26 cellular contexts compared by ENCODE assay signal in genomic region chr15:76107169-76107568, GRCh38. TPM values are rescaled to one million over a fixed set of nuclear protein-coding genes. Genes with fewer than 3 reads are reported as not detected.
DNase-seq lines count a peak whose midpoint lies in the region; ATAC-seq and TF ChIP-seq lines count a peak whose summit lies in the region.
"Had no signal": no experiment of that assay in that cellular context is flagged by ENCODE, and none has a peak within 500 bp of the region (broad histone marks: within the 10 kb centered on the region; RNA-seq: fewer than 3 reads in every experiment).

No MANE protein-coding gene starts in this region.

- intact Hi-C loops in PC-3 (cut with micrococcal nuclease) (no loop called here), gastrocnemius medialis (cut with DNase I; ENCODE audit: low total_unique reads) (no loop called here), head of caudate nucleus (cut with DNase I) (no loop called here)

- peaks cover 17% of the 10 kb centered on the region; the same call in 1 of the 2 replicates for H3K27me3 ChIP-seq in GM23248 (replicated peaks; ENCODE audit: insufficient read depth)
- no peaks in the 10 kb centered on the region; the same call in 1 of the 2 replicates for H3K27me3 ChIP-seq in PC-3 (ENCODE audit: low read length)
- H3K27me3 ChIP-seq in gastrocnemius medialis: no peaks in the 10 kb centered on the region
- H3K27me3 ChIP-seq: thyroid gland had no signal

- no peak overlapping the region for H3K4me3 ChIP-seq in GM23248
- H3K4me3 ChIP-seq in PC-3 (ENCODE audit: low read length): no peak overlapping the region
- H3K4me3 ChIP-seq in gastrocnemius medialis: no peak overlapping the region
- H3K4me3 ChIP-seq: coronary artery, thyroid gland had no signal

- POLR2A ChIA-PET in PC-3 (lab: Charles Lee; ENCODE audit: unreplicated experiment): no interaction called here

- ATAC-seq in PC-3 (no peak), gastrocnemius medialis (peak in 1 of 2 donors; percentile 69)
- ATAC-seq: stimulated activated naive CD8-positive, alpha-beta T cell treated with anti-CD3 and anti-CD28 coated beads, Interleukin-15, Interleukin-2, amounts not matched to agents 100 U/mL and 50 U/mL, for 24 hours had no signal

- TF ChIP-seq CTCF in PC-3 (conservative IDR thresholded peaks at IDR 0.05; ENCODE audit: low read depth, low read length): no peak
- no peak for TF ChIP-seq CTCF in gastrocnemius medialis (IDR thresholded peaks at IDR 0.05 in 4 of 5, conservative IDR thresholded peaks at IDR 0.05 in 1 of 5)
- TF ChIP-seq CTCF in chondrocyte (IDR thresholded peaks at IDR 0.05): no peak
- no peak for TF ChIP-seq CTCF in progenitor cell of endocrine pancreas (IDR thresholded peaks at IDR 0.05; ENCODE audit: unreplicated experiment)

- CTCF ChIA-PET in PC-3 (lab: Charles Lee): no interaction called here

- H3K27ac ChIP-seq in GM23248 (no peak overlapping the region), PC-3 (ENCODE audit: low read length) (no peak overlapping the region), gastrocnemius medialis (peak overlapping the region; percentile 14 to 60 (median 39))
- H3K27ac ChIP-seq: coronary artery, heart left ventricle, thyroid gland had no signal

- H3K9me2 ChIP-seq in GM23248 (ENCODE audit: insufficient read depth) (no peaks in the 10 kb centered on the region), PC-3 (replicated peaks; ENCODE audit: low read length) (no peaks in the 10 kb centered on the region)
- H3K9me2 ChIP-seq: SK-N-SH had no signal

- no peaks in the 10 kb centered on the region for H4K20me1 ChIP-seq in GM23248 (ENCODE audit: insufficient read depth)
- H4K20me1 ChIP-seq in PC-3 (ENCODE audit: low read length): no peaks in the 10 kb centered on the region

- TF ChIP-seq POLR2A in gastrocnemius medialis (IDR thresholded peaks at IDR 0.05): no peak

- no peaks in the 10 kb centered on the region for H3K9me3 ChIP-seq in GM23248 (ENCODE audit: low read depth)
- no peaks in the 10 kb centered on the region for H3K9me3 ChIP-seq in PC-3 (ENCODE audit: low read length)
- H3K9me3 ChIP-seq in gastrocnemius medialis: no peaks in the 10 kb centered on the region
- H3K9me3 ChIP-seq: SK-N-SH, thyroid gland had no signal

- H3F3A ChIP-seq in GM23248 (ENCODE audit: insufficient read depth) (no peaks in the 10 kb centered on the region), PC-3 (ENCODE audit: low read length, unreplicated experiment) (no peaks in the 10 kb centered on the region)

- H3K4me1 ChIP-seq in GM23248 (ENCODE audit: insufficient read depth): no peaks in the 10 kb centered on the region
- H3K4me1 ChIP-seq in PC-3 (ENCODE audit: insufficient read depth, low read length): no peaks in the 10 kb centered on the region
- H3K4me1 ChIP-seq in gastrocnemius medialis: peaks cover 14 to 15% of the 10 kb centered on the region in 2 donors
- H3K4me1 ChIP-seq: heart left ventricle, thyroid gland had no signal

- no peaks in the 10 kb centered on the region for H3K79me2 ChIP-seq in GM23248 (ENCODE audit: insufficient read depth)
- H3K79me2 ChIP-seq in PC-3 (ENCODE audit: low read length): no peaks in the 10 kb centered on the region

- DNase-seq in GM23248 (peak; percentile 31), PC-3 (peak; percentile 23), iris pigment epithelial cell (ENCODE audit: low read depth) (peak; percentile 11), gastrocnemius medialis (no peak), NCI-H446 treated with DMSO at 0.1 percent for 48 hours (lab: John Stamatoyannopoulos, UW) (no peak), chondrocyte (ENCODE audit: low spot score) (no peak), progenitor cell of endocrine pancreas (ENCODE audit: low spot score, unreplicated experiment) (no peak), head of caudate nucleus (no peak)
- DNase-seq: activated CD8-positive, alpha-beta memory T cell treated with anti-CD3 and anti-CD28 coated beads, Interleukin-2, amount 50 U/mL, for 48 hours; activated effector memory CD4-positive, alpha-beta T cell treated with Interleukin-2 at 50 U/mL for 16 hours; activated naive CD8-positive, alpha-beta T cell treated with anti-CD3 and anti-CD28 coated beads, Interleukin-2, amount 10 ng/mL, durations not matched to agents 7 days and 5 days; AML-193; CD8-positive, alpha-beta memory T cell; heart left ventricle; left ventricle myocardium superior; NCI-H2081 treated with DMSO at 0.1 percent for 48 hours; NCI-H524; SK-N-SH; small intestine; stimulated activated naive CD8-positive, alpha-beta T cell treated with anti-CD3 and anti-CD28 coated beads, Interleukin-15, Interleukin-2, amounts not matched to agents 100 U/mL and 50 U/mL, for 24 hours had no signal

- no peaks in the 10 kb centered on the region for H3K36me3 Mint-ChIP-seq in chondrocyte (ENCODE audit: low read depth)
- no peaks in the 10 kb centered on the region for H3K36me3 Mint-ChIP-seq in progenitor cell of endocrine pancreas (ENCODE audit: insufficient read depth)
- H3K36me3 Mint-ChIP-seq: activated naive CD8-positive, alpha-beta T cell treated with anti-CD3 and anti-CD28 coated beads, Interleukin-2, amount 10 ng/mL, durations not matched to agents 7 days and 5 days; CD8-positive, alpha-beta memory T cell had no signal

- H3K4me1 Mint-ChIP-seq in chondrocyte (ENCODE audit: low read depth) (no peaks in the 10 kb centered on the region), progenitor cell of endocrine pancreas (ENCODE audit: low read depth) (no peaks in the 10 kb centered on the region)
- H3K4me1 Mint-ChIP-seq: activated naive CD8-positive, alpha-beta T cell treated with anti-CD3 and anti-CD28 coated beads, Interleukin-2, amount 10 ng/mL, durations not matched to agents 7 days and 5 days; CD8-positive, alpha-beta memory T cell; nephron had no signal

- H3K9ac ChIP-seq in GM23248 (no peak overlapping the region), PC-3 (ENCODE audit: low read length) (no peak overlapping the region)
- H3K9ac ChIP-seq: SK-N-SH had no signal

- peaks cover 8% of the 10 kb centered on the region for H3K9me3 Mint-ChIP-seq in chondrocyte (ENCODE audit: low read depth)
- H3K9me3 Mint-ChIP-seq in progenitor cell of endocrine pancreas (ENCODE audit: low read depth): peaks cover 5% of the 10 kb centered on the region
- H3K9me3 Mint-ChIP-seq: activated naive CD8-positive, alpha-beta T cell treated with anti-CD3 and anti-CD28 coated beads, Interleukin-2, amount 10 ng/mL, durations not matched to agents 7 days and 5 days; CD8-positive, alpha-beta memory T cell had no signal

- H3K27me3 Mint-ChIP-seq in chondrocyte (ENCODE audit: low read depth): peaks cover 21% of the 10 kb centered on the region
- peaks cover 2% of the 10 kb centered on the region for H3K27me3 Mint-ChIP-seq in progenitor cell of endocrine pancreas

- H3K27ac Mint-ChIP-seq in chondrocyte (ENCODE audit: unreplicated experiment) (no peak overlapping the region), progenitor cell of endocrine pancreas (no peak overlapping the region)
- H3K27ac Mint-ChIP-seq: activated naive CD8-positive, alpha-beta T cell treated with anti-CD3 and anti-CD28 coated beads, Interleukin-2, amount 10 ng/mL, durations not matched to agents 7 days and 5 days; nephron; WTC11 had no signal

- in situ Hi-C loops in GM23248 (cut with MboI) (no loop called here), gastrocnemius medialis (cut with MboI; ENCODE audit: low sequenced_read_pairs in 4 of 4) (no loop called here)

- H3K4me2 ChIP-seq in GM23248 (ENCODE audit: unreplicated experiment) (no peak overlapping the region), PC-3 (ENCODE audit: low read length) (no peak overlapping the region)
- H3K4me2 ChIP-seq: SK-N-SH had no signal

- 40 to 42% methylated on average over 6 of the region's 6 CpGs for WGBS in GM23248 (ENCODE audit: low coverage in 1 of 2, low lambda C conversion rate in 2 of 2, missing lambda C conversion rate in 2 of 2), 2 experiments

- H2AFZ ChIP-seq in GM23248 (no peak overlapping the region), PC-3 (ENCODE audit: low read length) (no peak overlapping the region)

- BruUV-seq in PC-3 (replicated peaks; lab: Mats Ljungman, UMichigan): no TSS peak

- no peak overlapping the region for H3K4me3 Mint-ChIP-seq in chondrocyte (ENCODE audit: unreplicated experiment)
- H3K4me3 Mint-ChIP-seq in progenitor cell of endocrine pancreas (ENCODE audit: low read depth): no peak overlapping the region
- H3K4me3 Mint-ChIP-seq: activated naive CD8-positive, alpha-beta T cell treated with anti-CD3 and anti-CD28 coated beads, Interleukin-2, amount 10 ng/mL, durations not matched to agents 7 days and 5 days; CD8-positive, alpha-beta memory T cell; nephron; WTC11 had no signal

- H3K36me3 ChIP-seq in GM23248 (ENCODE audit: low read depth): no peaks in the 10 kb centered on the region
- H3K36me3 ChIP-seq in PC-3 (ENCODE audit: low read depth, low read length): no peaks in the 10 kb centered on the region
- H3K36me3 ChIP-seq in gastrocnemius medialis: no peaks in the 10 kb centered on the region
- H3K36me3 ChIP-seq: heart left ventricle, thyroid gland had no signal

RNA-seq across cellular contexts. Expression of gene TMEM266, which starts 47.4 kb away (rescaled TPM):
- total RNA-seq in GM23248 (2014; rRNA removed; shearing (Covaris generic)): 0.38 TPM in 1 of 2 replicates, not detected in the other
- 0.10 TPM in 1 of 2 replicates, not detected in the other for polyA plus RNA-seq in GM23248 (2016; fragmentation: Nextera tagmentation; extraction: Ambion mirVana)
- total RNA-seq in PC-3 (2014; rRNA removed): not detected in 2 replicates
- total RNA-seq in gastrocnemius medialis: 10 to 100 TPM in 2 of 4 donors, 1 to 10 TPM in 2; 3.6 to 17.1 (median 11.7) TPM
- total RNA-seq in chondrocyte: 0.20 to 1.1 TPM (median 0.23 TPM) in 3 replicates
- 0.50 and 0.82 TPM in 2 replicates for total RNA-seq in progenitor cell of endocrine pancreas
- total RNA-seq: activated naive CD8-positive, alpha-beta T cell treated with anti-CD3 and anti-CD28 coated beads, Interleukin-2, amount 10 ng/mL, durations not matched to agents 7 days and 5 days; RPMI7951; T-helper 2 cell treated with Interferon-gamma antibody and Interleukin-4, amounts not matched to agents 100 ng/mL and 5 ng/mL, for 36 hours; thyroid gland had no signal
- polyA plus RNA-seq: CD8-positive, alpha-beta memory T cell had no signal

Comparison
In these comparisons a context has a peak if more than half of its experiments do, and no peak if none do; other contexts are left out.
1. DNase-seq: peak in GM23248 (single experiment), PC-3 (single experiment) and iris pigment epithelial cell (single experiment); none in gastrocnemius medialis (0 of 2), NCI-H446 treated with DMSO at 0.1 percent for 48 hours (single experiment), chondrocyte (single experiment), progenitor cell of endocrine pancreas (single experiment) and head of caudate nucleus (0 of 42).
2. H3K27ac ChIP-seq: peak in gastrocnemius medialis (4 of 4); none in GM23248 (single experiment) and PC-3 (single experiment).